9 cellular contexts compared by ENCODE assay signal in the genomic region with DNA sequence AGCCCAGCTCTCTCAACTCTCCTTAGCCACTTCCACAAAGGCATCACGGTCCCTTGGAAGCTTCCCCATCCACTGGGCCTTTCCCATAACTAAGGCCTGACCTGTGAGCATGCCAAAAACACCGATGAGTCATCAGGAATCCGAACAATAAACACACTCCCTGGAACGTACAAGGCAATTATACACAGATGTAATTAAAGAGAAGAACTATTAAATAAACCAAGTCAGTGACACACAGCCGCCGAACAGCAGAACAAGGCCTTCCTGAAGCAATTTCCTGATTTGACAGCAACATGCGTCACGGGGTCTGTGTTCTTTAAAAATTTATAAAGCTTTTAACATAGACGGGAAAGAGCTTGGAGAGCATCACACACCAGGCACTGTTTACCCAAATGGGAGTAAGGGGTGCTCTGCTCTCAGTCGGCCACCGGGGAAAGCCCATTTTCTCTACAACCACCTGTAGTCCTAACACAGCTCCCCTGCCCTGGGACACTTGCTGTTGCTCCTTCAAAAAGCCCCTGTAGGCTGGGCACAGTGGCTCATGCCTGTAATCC. TPM values are rescaled to one million over a fixed set of nuclear protein-coding genes. Genes with fewer than 3 reads are reported as not detected.
DNase-seq lines count a peak whose midpoint lies in the region; ATAC-seq, FAIRE-seq and TF ChIP-seq lines count a peak whose summit lies in the region.
"Had no signal": no experiment of that assay in that cellular context is flagged by ENCODE, and none has a peak within 500 bp of the region (broad histone marks: within the 10 kb centered on the region; RNA-seq: fewer than 3 reads in every experiment).

No MANE protein-coding gene starts in this region.

- H3K36me3 ChIP-seq in kidney (ENCODE audit: control insufficient read depth in 1 of 2, insufficient read depth in 2 of 2, low read length in 2 of 2) (peaks cover 4 to 7% of the 10 kb centered on the region in 2 donors), tibial nerve (peaks cover 0 to 40% (median 0%) of the 10 kb centered on the region in 3 donors)

- no peak for ATAC-seq in GM19328 (IDR thresholded peaks at IDR 0.05; ENCODE audit: unreplicated experiment)
- no peak for ATAC-seq in HG02973 (IDR thresholded peaks at IDR 0.05; ENCODE audit: unreplicated experiment)
- no peak for ATAC-seq in T-helper 17 cell

- intact Hi-C loops in kidney (cut with DNase I), result no loop called here

- H3K4me3 Mint-ChIP-seq in T-helper 17 cell, result no peak overlapping the region
- H3K4me3 Mint-ChIP-seq: memory B cell had no signal

- H3K4me3 ChIP-seq in astrocyte of the cerebellum (ENCODE audit: low read depth, low read length), result no peak overlapping the region
- H3K4me3 ChIP-seq in kidney (ENCODE audit: low read length in 2 of 2), result no peak overlapping the region
- H3K4me3 ChIP-seq in tibial nerve, result no peak overlapping the region

- 29 to 33% methylated on average over 11 of the region's 11 CpGs for WGBS in tibial nerve, 2 donors

- H3K36me3 Mint-ChIP-seq in T-helper 17 cell (ENCODE audit: low read depth), result peaks cover 6% of the 10 kb centered on the region

- H3K4me1 ChIP-seq in kidney (ENCODE audit: control insufficient read depth in 1 of 2, insufficient read depth in 1 of 2, low read depth in 1 of 2, low read length in 2 of 2), result peaks cover 0 to 4% of the 10 kb centered on the region in 2 donors
- peaks cover 0 to 12% (median 2%) of the 10 kb centered on the region in 4 donors for H3K4me1 ChIP-seq in tibial nerve

- no peaks in the 10 kb centered on the region for H3K27me3 Mint-ChIP-seq in T-helper 17 cell
- H3K27me3 Mint-ChIP-seq: memory B cell had no signal

- H3K27ac ChIP-seq in kidney (ENCODE audit: low read depth in 2 of 2, low read length in 2 of 2), result peak overlapping the region; percentile 59 to 84
- peak overlapping the region; percentile 46 to 91 (median 77) for H3K27ac ChIP-seq in tibial nerve

- H3K27ac Mint-ChIP-seq in T-helper 17 cell, result no peak overlapping the region
- H3K27ac Mint-ChIP-seq: memory B cell had no signal

- in situ Hi-C loops in astrocyte of the cerebellum (cut with HindIII; ENCODE audit: low sequenced_read_pairs), result no loop called here

- peak; percentile 58 to 85 for TF ChIP-seq EP300 in tibial nerve (IDR thresholded peaks at IDR 0.05)

- no peaks in the 10 kb centered on the region for H3K27me3 ChIP-seq in tibial nerve

- H3K9me3 ChIP-seq in kidney (ENCODE audit: control insufficient read depth in 1 of 2, low read length in 2 of 2) (no peaks in the 10 kb centered on the region), tibial nerve (no peaks in the 10 kb centered on the region), T-helper 17 cell (ENCODE audit: control insufficient read depth, low read length, poor library complexity, severe bottlenecking) (no peaks in the 10 kb centered on the region)

- peaks cover 3% of the 10 kb centered on the region for H3K4me1 Mint-ChIP-seq in T-helper 17 cell
- H3K4me1 Mint-ChIP-seq: memory B cell had no signal

- TF ChIP-seq CTCF in astrocyte of the cerebellum (IDR thresholded peaks at IDR 0.05; ENCODE audit: low read depth, low read length, missing control alignments) (no peak), kidney (IDR thresholded peaks at IDR 0.05; ENCODE audit: borderline replicate concordance, extremely low read depth, insufficient read depth) (no peak), tibial nerve (IDR thresholded peaks at IDR 0.05) (no peak)

- FAIRE-seq in kidney (lab: Jason Lieb, UNC), result no peak

- no peak overlapping the region for H3K9ac ChIP-seq in kidney (ENCODE audit: low read length in 2 of 2)

- TF ChIP-seq POLR2A in tibial nerve (IDR thresholded peaks at IDR 0.05), result no peak

- DNase-seq in HS-5 (ENCODE audit: low read depth) (peak; percentile 97), astrocyte of the cerebellum (ENCODE audit: low read depth) (peak; percentile 98), kidney (peak; percentile 80), tibial nerve (ENCODE audit: low spot score in 2 of 2) (peak; percentile 48 to 87), OCI-M2 (lab: John Stamatoyannopoulos, UW; ENCODE audit: unreplicated experiment) (no peak), T-helper 17 cell (no peak)

RNA-seq across cellular contexts. Expression of a gene that starts 29.4 kb away (rescaled TPM):
- total RNA-seq in kidney (25.2 TPM), tibial nerve (10 to 100 TPM; 21.6 to 35.7 (median 24.8) TPM), T-helper 17 cell (10 to 100 TPM; 16.9 to 17.1 TPM)
- 27.0 TPM for polyA plus RNA-seq in kidney (ENCODE audit: insufficient read depth, low read depth, low replicate concordance)

Comparison
In these comparisons a context has a peak if more than half of its experiments do, and no peak if none do; other contexts are left out.
1. DNase-seq: peak in HS-5 (single experiment), astrocyte of the cerebellum (single experiment), kidney (single experiment) and tibial nerve (2 of 2); none in OCI-M2 (single experiment) and T-helper 17 cell (0 of 3).